Comparison of ENCODE assay signal across 20 cellular contexts in the genomic region with DNA sequence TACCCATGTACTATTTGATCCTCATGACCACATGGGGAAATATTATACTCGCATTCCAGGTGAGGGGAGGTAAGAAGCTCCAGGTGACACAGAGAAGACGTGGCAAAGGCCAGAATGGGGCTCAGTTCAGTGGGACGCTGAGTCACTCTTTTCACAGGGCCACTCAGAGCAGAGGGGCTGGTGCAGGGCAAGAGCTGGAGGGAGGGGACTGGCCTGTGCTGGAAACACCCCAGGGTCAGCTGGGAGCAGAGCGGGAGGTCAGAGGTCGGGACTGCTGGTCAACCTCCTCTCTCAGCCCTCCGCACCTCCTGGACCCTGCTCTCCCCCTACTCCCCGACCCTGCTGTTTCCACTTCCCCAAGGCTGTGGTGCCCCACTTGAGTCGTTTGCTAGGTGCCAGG. TPM values are rescaled to one million over a fixed set of nuclear protein-coding genes. Genes with fewer than 3 reads are reported as not detected.
DNase-seq lines count a peak whose midpoint lies in the region; ATAC-seq, FAIRE-seq and TF ChIP-seq lines count a peak whose summit lies in the region.
"Had no signal": no experiment of that assay in that cellular context is flagged by ENCODE, and none has a peak within 500 bp of the region (broad histone marks: within the 10 kb centered on the region; RNA-seq: fewer than 3 reads in every experiment).

No MANE protein-coding gene starts in this region.

- CTCF ChIA-PET in H1 (lab: Charles Lee; ENCODE audit: partially characterized antibody) = interaction anchor here (0.9 to 1.6 kb wide), 2 partner anchors 33 to 38 kb away, joined by 4 to 5 read pairs; no protein-coding TSS in a partner anchor
- CTCF ChIA-PET in activated CD4-positive, alpha-beta memory T cell treated with anti-CD3 and anti-CD28 coated beads, Interleukin-2, amount 10 ng/mL, durations not matched to agents 7 days and 5 days (lab: Charles Lee) = no interaction called here

- H2BK20ac ChIP-seq in H1 (ENCODE audit: low read length) = no peak overlapping the region

- intact Hi-C loops in gastrocnemius medialis (cut with DNase I; ENCODE audit: low total_unique reads) = loop anchor here (5.0 kb wide), 2 partner anchors 74 to 129 kb away; no protein-coding TSS in a partner anchor

- no peak for TF ChIP-seq EP300 in H1 (IDR thresholded peaks at IDR 0.05; ENCODE audit: borderline replicate concordance in 1 of 2, low read depth in 2 of 2, low read length in 2 of 2)

- no peak for TF ChIP-seq RAD21 in H1 (IDR thresholded peaks at IDR 0.05 in 1 of 2, conservative IDR thresholded peaks at IDR 0.05 in 1 of 2; ENCODE audit: low read depth in 2 of 2, low read length in 2 of 2)

- peaks cover 0 to 3% (median 0%) of the 10 kb centered on the region in 7 donors for H3K9me3 Mint-ChIP-seq in CD4-positive, CD25-positive, alpha-beta regulatory T cell
- H3K9me3 Mint-ChIP-seq in activated CD4-positive, alpha-beta memory T cell treated with anti-CD3 and anti-CD28 coated beads, Interleukin-2, amount 10 ng/mL, durations not matched to agents 7 days and 5 days = no peaks in the 10 kb centered on the region

- DNase-seq in CD4-positive, CD25-positive, alpha-beta regulatory T cell = no peak
- no peak for DNase-seq in T-helper 17 cell
- DNase-seq in H1 (ENCODE audit: low read depth in 1 of 2, low spot score in 2 of 2) = no peak
- no peak for DNase-seq in gastrocnemius medialis
- no peak for DNase-seq in NK-92 (lab: John Stamatoyannopoulos, UW; ENCODE audit: unreplicated experiment)
- DNase-seq in activated CD4-positive, alpha-beta memory T cell treated with anti-CD3 and anti-CD28 coated beads, Interleukin-2, amount 10 ng/mL, durations not matched to agents 7 days and 5 days = no peak
- DNase-seq: activated CD4-positive, alpha-beta T cell treated with anti-CD3 and anti-CD28 coated beads, Interleukin-2, amount 50 U/mL, for 4 hours; DMS53; effector CD4-positive, alpha-beta T cell; foreskin keratinocyte; GF-D8; NCI-H146; NCI-H2171; NCI-H524 treated with DMSO at 0.1 percent for 48 hours; stimulated activated CD4-positive, alpha-beta T cell treated with anti-CD3 and anti-CD28 coated beads, Interleukin-12 subunit alpha, Interleukin-12 subunit beta, amount 100 ng/mL, for 4 hours had no signal

- H3K4me1 ChIP-seq in CD4-positive, CD25-positive, alpha-beta regulatory T cell (ENCODE audit: control insufficient read depth, insufficient read depth, low read length, poor library complexity, severe bottlenecking) = peaks cover 14% of the 10 kb centered on the region
- peaks cover 2 to 7% (median 4%) of the 10 kb centered on the region in 4 experiments; a peak in 5 of 7 replicates for H3K4me1 ChIP-seq in H1 (replicated peaks in 1 of 4; ENCODE audit: control insufficient read depth in 3 of 4, insufficient read depth in 4 of 4, low read length in 3 of 4)
- peaks cover 18 to 42% of the 10 kb centered on the region in 2 donors for H3K4me1 ChIP-seq in gastrocnemius medialis
- H3K4me1 ChIP-seq: foreskin keratinocyte had no signal

- H3K14ac ChIP-seq in H1 (ENCODE audit: insufficient read length) = no peak overlapping the region

- in situ Hi-C loops in gastrocnemius medialis (cut with MboI; ENCODE audit: low sequenced_read_pairs in 4 of 4) = loop anchor here in 1 of 4 donors (10.0 kb wide), 1 partner anchor 86 kb away; the partner anchor contains the start of gene APOL2

- no peaks in the 10 kb centered on the region for H4K20me1 ChIP-seq in H1 (replicated peaks in 1 of 2; ENCODE audit: control insufficient read depth in 1 of 2, insufficient read depth in 2 of 2, low read length in 2 of 2)

- H2BK15ac ChIP-seq in H1 (ENCODE audit: low read length) = no peak overlapping the region

- H3K36me3 ChIP-seq in CD4-positive, CD25-positive, alpha-beta regulatory T cell (ENCODE audit: control insufficient read depth, insufficient read depth, low read length) = peaks cover 63% of the 10 kb centered on the region
- H3K36me3 ChIP-seq in H1 (ENCODE audit: control insufficient read depth in 2 of 4, insufficient read depth in 4 of 4, low read length in 3 of 4) = no peaks in the 10 kb centered on the region
- H3K36me3 ChIP-seq in gastrocnemius medialis = peaks cover 0 to 13% of the 10 kb centered on the region in 2 donors

- H3K9me3 ChIP-seq in CD4-positive, CD25-positive, alpha-beta regulatory T cell (ENCODE audit: control insufficient read depth in 2 of 2, low read length in 2 of 2) = no peaks in the 10 kb centered on the region
- H3K9me3 ChIP-seq in T-helper 17 cell (ENCODE audit: control insufficient read depth, low read length, poor library complexity, severe bottlenecking) = no peaks in the 10 kb centered on the region
- peaks cover 0 to 9% of the 10 kb centered on the region in 2 experiments; a peak in 1 of 4 replicates for H3K9me3 ChIP-seq in H1 (ENCODE audit: insufficient read depth in 2 of 2, low read depth in 1 of 2, low read length in 1 of 2)
- no peaks in the 10 kb centered on the region for H3K9me3 ChIP-seq in gastrocnemius medialis

- no peak overlapping the region for H3K18ac ChIP-seq in H1 (ENCODE audit: extremely low read depth, low read length)

- no peak overlapping the region for H3K23ac ChIP-seq in H1 (ENCODE audit: insufficient read length)

- no peak overlapping the region for H3K56ac ChIP-seq in H1 (replicated peaks; ENCODE audit: insufficient read length, low read depth, low read length)

- 84% methylated on average over 8 of the region's 8 CpGs; no CpG with 5 or more reads in 1 of the 2 experiments for WGBS in H1 (ENCODE audit: extremely low coverage in 1 of 2, insufficient coverage in 1 of 2, insufficient read length in 1 of 2, insufficient replicate concordance in 2 of 2, low coverage in 1 of 2, low lambda C conversion rate in 2 of 2, missing lambda C conversion rate in 1 of 2), 2 experiments

- H2BK120ac ChIP-seq in H1 (replicated peaks; ENCODE audit: low read depth, low read length) = no peak overlapping the region

- ATAC-seq in CD4-positive, CD25-positive, alpha-beta regulatory T cell (ENCODE audit: low read depth in 2 of 2) = no peak
- no peak for ATAC-seq in T-helper 17 cell
- ATAC-seq in gastrocnemius medialis = no peak
- ATAC-seq in HG03135 (IDR thresholded peaks at IDR 0.05; ENCODE audit: unreplicated experiment) = no peak
- ATAC-seq: foreskin keratinocyte, K562, SK-N-SH treated with all-trans-retinoic acid at 6 μM for 48 hours had no signal

- H4K91ac ChIP-seq in H1 (replicated peaks; ENCODE audit: insufficient read length, low read length) = no peak overlapping the region

- peaks cover 38 to 60% (median 50%) of the 10 kb centered on the region in 4 donors for H3K4me1 Mint-ChIP-seq in CD4-positive, CD25-positive, alpha-beta regulatory T cell
- peaks cover 39% of the 10 kb centered on the region for H3K4me1 Mint-ChIP-seq in T-helper 17 cell
- peaks cover 25% of the 10 kb centered on the region for H3K4me1 Mint-ChIP-seq in activated CD4-positive, alpha-beta memory T cell treated with anti-CD3 and anti-CD28 coated beads, Interleukin-2, amount 10 ng/mL, durations not matched to agents 7 days and 5 days

- POLR2A ChIA-PET in H1 (lab: Charles Lee; ENCODE audit: partially characterized antibody) = no interaction called here
- POLR2A ChIA-PET in activated CD4-positive, alpha-beta memory T cell treated with anti-CD3 and anti-CD28 coated beads, Interleukin-2, amount 10 ng/mL, durations not matched to agents 7 days and 5 days (lab: Charles Lee) = no interaction called here

- TF ChIP-seq POLR2A in H1 (IDR thresholded peaks at IDR 0.05; ENCODE audit: control extremely low read depth in 1 of 2, low read depth in 2 of 2, low read length in 2 of 2) = no peak
- no peak for TF ChIP-seq POLR2A in gastrocnemius medialis (IDR thresholded peaks at IDR 0.05)

- no peaks in the 10 kb centered on the region for H3K79me2 ChIP-seq in H1 (ENCODE audit: control insufficient read depth in 1 of 2, insufficient read depth in 2 of 2, low read length in 2 of 2)
- H3K79me2 ChIP-seq: hepatocyte had no signal

- no peak overlapping the region for H3K4ac ChIP-seq in H1 (replicated peaks; ENCODE audit: insufficient read length, low read depth, low read length)

- FAIRE-seq in H1 (lab: Jason Lieb, UNC) = no peak
- FAIRE-seq: islet of Langerhans, K562 had no signal

- H3K9ac ChIP-seq in H1 (replicated peaks in 1 of 4; ENCODE audit: extremely low read depth in 1 of 4, low read depth in 3 of 4, low read length in 3 of 4) = no peak overlapping the region

- H3K79me1 ChIP-seq in H1 (ENCODE audit: low read depth, low read length) = no peaks in the 10 kb centered on the region

- no peaks in the 10 kb centered on the region for H3K27me3 ChIP-seq in CD4-positive, CD25-positive, alpha-beta regulatory T cell (ENCODE audit: control insufficient read depth, insufficient read depth, low read length)
- H3K27me3 ChIP-seq in H1 (replicated peaks in 1 of 4; ENCODE audit: control insufficient read depth in 3 of 4, extremely low read depth in 1 of 4, insufficient read depth in 3 of 4, low read length in 3 of 4) = no peaks in the 10 kb centered on the region
- H3K27me3 ChIP-seq in gastrocnemius medialis = no peaks in the 10 kb centered on the region
- H3K27me3 ChIP-seq: hepatocyte had no signal

- H3K23me2 ChIP-seq in H1 (ENCODE audit: low read depth, low read length) = 0 out of 2 replicates have a peak, but pooled peaks cover 1% of the 10 kb centered on the region

- H3K27ac ChIP-seq in CD4-positive, CD25-positive, alpha-beta regulatory T cell (ENCODE audit: insufficient read depth, low read length, poor library complexity, severe bottlenecking) = peak overlapping the region; percentile 3
- H3K27ac ChIP-seq in H1 (ENCODE audit: low read depth, low read length) (no peak overlapping the region), gastrocnemius medialis (peak overlapping the region; percentile 10 to 81 (median 48))
- H3K27ac ChIP-seq: foreskin keratinocyte, hepatocyte had no signal

- H2BK5ac ChIP-seq in H1 (ENCODE audit: low read depth, low read length) = no peak overlapping the region

- H3K27me3 Mint-ChIP-seq in CD4-positive, CD25-positive, alpha-beta regulatory T cell = no peaks in the 10 kb centered on the region
- no peaks in the 10 kb centered on the region for H3K27me3 Mint-ChIP-seq in T-helper 17 cell
- no peaks in the 10 kb centered on the region for H3K27me3 Mint-ChIP-seq in activated CD4-positive, alpha-beta memory T cell treated with anti-CD3 and anti-CD28 coated beads, Interleukin-2, amount 10 ng/mL, durations not matched to agents 7 days and 5 days

- H2BK12ac ChIP-seq in H1 (ENCODE audit: low read depth, low read length) = 0 out of 2 replicates have a peak overlapping the region, but pooled peaks have one; percentile 27

- TF ChIP-seq CTCF in H1 (IDR thresholded peaks at IDR 0.05; ENCODE audit: control extremely low read depth in 1 of 3, insufficient read depth in 1 of 3, low read depth in 1 of 3, low read length in 3 of 3) = no peak
- no peak for TF ChIP-seq CTCF in gastrocnemius medialis (IDR thresholded peaks at IDR 0.05 in 4 of 5, conservative IDR thresholded peaks at IDR 0.05 in 1 of 5)

- H2AFZ ChIP-seq in H1 (ENCODE audit: low read length) = no peak overlapping the region
- H2AFZ ChIP-seq: hepatocyte had no signal

- peak overlapping the region in 2 of 3 donors; percentile 44 to 83 for H3K27ac Mint-ChIP-seq in CD4-positive, CD25-positive, alpha-beta regulatory T cell
- peak overlapping the region; percentile 100 for H3K27ac Mint-ChIP-seq in T-helper 17 cell
- H3K27ac Mint-ChIP-seq in activated CD4-positive, alpha-beta memory T cell treated with anti-CD3 and anti-CD28 coated beads, Interleukin-2, amount 10 ng/mL, durations not matched to agents 7 days and 5 days = no peak overlapping the region

- H3K4me3 Mint-ChIP-seq in CD4-positive, CD25-positive, alpha-beta regulatory T cell = no peak overlapping the region
- peak overlapping the region; percentile 45 for H3K4me3 Mint-ChIP-seq in T-helper 17 cell
- no peak overlapping the region for H3K4me3 Mint-ChIP-seq in activated CD4-positive, alpha-beta memory T cell treated with anti-CD3 and anti-CD28 coated beads, Interleukin-2, amount 10 ng/mL, durations not matched to agents 7 days and 5 days

- H3K4me2 ChIP-seq in H1 (ENCODE audit: insufficient read depth in 1 of 2, low read depth in 2 of 2, low read length in 2 of 2) = no peak overlapping the region
- H3K4me2 ChIP-seq: hepatocyte had no signal

- H3K36me3 Mint-ChIP-seq in CD4-positive, CD25-positive, alpha-beta regulatory T cell = peaks cover 54% of the 10 kb centered on the region
- peaks cover 15% of the 10 kb centered on the region for H3K36me3 Mint-ChIP-seq in T-helper 17 cell (ENCODE audit: low read depth)
- peaks cover 84% of the 10 kb centered on the region for H3K36me3 Mint-ChIP-seq in activated CD4-positive, alpha-beta memory T cell treated with anti-CD3 and anti-CD28 coated beads, Interleukin-2, amount 10 ng/mL, durations not matched to agents 7 days and 5 days (ENCODE audit: low read depth)

- H4K8ac ChIP-seq in H1 (ENCODE audit: extremely low read depth, insufficient read depth, low read length) = peak overlapping the region; percentile 36; the same call in 1 of the 2 replicates

- no peak overlapping the region for H2AK5ac ChIP-seq in H1 (ENCODE audit: low read depth, low read length)

- H4K5ac ChIP-seq in H1 (ENCODE audit: insufficient read length, low read depth, low read length) = no peak overlapping the region

- H3K4me3 ChIP-seq in CD4-positive, CD25-positive, alpha-beta regulatory T cell (ENCODE audit: low read depth, low read length) = no peak overlapping the region
- H3K4me3 ChIP-seq in H1 (ENCODE audit: extremely low read depth in 1 of 4, insufficient read depth in 2 of 4, low read depth in 3 of 4, low read length in 4 of 4) = no peak overlapping the region
- H3K4me3 ChIP-seq in gastrocnemius medialis = no peak overlapping the region
- H3K4me3 ChIP-seq: hepatocyte, K562 had no signal

RNA-seq across cellular contexts. Expression of gene APOL3, which starts 12.1 kb away (rescaled TPM):
- 177 TPM for total RNA-seq in CD4-positive, CD25-positive, alpha-beta regulatory T cell
- polyA plus RNA-seq in CD4-positive, CD25-positive, alpha-beta regulatory T cell = 10 to 100 TPM; 62.5 to 75.4 (median 68.1) TPM
- total RNA-seq in T-helper 17 cell = 100 to 1,000 TPM; 229 to 265 TPM
- not detected in 2 replicates for total RNA-seq in H1 (2021; fragmentation: NEBNext Ultra II Directional; extraction: Animal tissue kit (Norgen Biotek cat#: 25700))
- polyA plus RNA-seq in H1 (2011; rRNA removed) = 0.11 and 0.12 TPM in 2 replicates
- polyA plus RNA-seq in H1 (2011; cell fraction: cytosol; rRNA removed) = 0.04 TPM
- 0.19 TPM for polyA plus RNA-seq in H1 (2011; cell fraction: nucleus; rRNA removed)
- polyA plus RNA-seq in H1 (2012, experiment 1 of 2) = 0.11 to 0.28 TPM (median 0.25 TPM) in 3 of 4 replicates, not detected in the other
- polyA plus RNA-seq in H1 (2012, experiment 2 of 2) = not detected
- polyA plus RNA-seq in H1 (2013, experiment 1 of 2) = 0.10 TPM
- 0.09 TPM for polyA plus RNA-seq in H1 (2013, experiment 2 of 2)
- 0.15 TPM in 1 of 2 replicates, not detected in the other for polyA minus RNA-seq in H1 (2011; rRNA and poly(A)+ RNA removed)
- not detected for polyA minus RNA-seq in H1 (2011; cell fraction: cytosol; rRNA and poly(A)+ RNA removed)
- not detected for polyA minus RNA-seq in H1 (2011; cell fraction: nucleus; rRNA and poly(A)+ RNA removed)
- 10 to 100 TPM; 16.6 to 23.4 (median 19.3) TPM for total RNA-seq in gastrocnemius medialis
- 100 to 1,000 TPM; 119 to 121 TPM for total RNA-seq in activated CD4-positive, alpha-beta memory T cell treated with anti-CD3 and anti-CD28 coated beads, Interleukin-2, amount 10 ng/mL, durations not matched to agents 7 days and 5 days

RNA-seq across cellular contexts. Expression of gene APOL4, which starts 53.2 kb away (rescaled TPM):
- not detected for total RNA-seq in CD4-positive, CD25-positive, alpha-beta regulatory T cell
- polyA plus RNA-seq in CD4-positive, CD25-positive, alpha-beta regulatory T cell = not detected
- under 1 TPM in 1 of 2 donors, not detected in 1; 0.22 TPM for total RNA-seq in T-helper 17 cell
- total RNA-seq in H1 (2021; fragmentation: NEBNext Ultra II Directional; extraction: Animal tissue kit (Norgen Biotek cat#: 25700)) = not detected in 2 replicates
- 0.02 TPM in 1 of 2 replicates, not detected in the other for polyA plus RNA-seq in H1 (2011; rRNA removed)
- not detected for polyA plus RNA-seq in H1 (2011; cell fraction: cytosol; rRNA removed)
- not detected for polyA plus RNA-seq in H1 (2011; cell fraction: nucleus; rRNA removed)
- polyA plus RNA-seq in H1 (2012, experiment 1 of 2) = not detected in 4 replicates
- 0.08 TPM for polyA plus RNA-seq in H1 (2012, experiment 2 of 2)
- polyA plus RNA-seq in H1 (2013, experiment 1 of 2) = not detected
- 0.02 TPM for polyA plus RNA-seq in H1 (2013, experiment 2 of 2)
- polyA minus RNA-seq in H1 (2011; rRNA and poly(A)+ RNA removed) = 0.66 TPM in 1 of 2 replicates, not detected in the other
- not detected for polyA minus RNA-seq in H1 (2011; cell fraction: cytosol; rRNA and poly(A)+ RNA removed)
- not detected for polyA minus RNA-seq in H1 (2011; cell fraction: nucleus; rRNA and poly(A)+ RNA removed)
- total RNA-seq in gastrocnemius medialis = 1 to 10 TPM in 3 of 4 donors, not detected in 1; 1.5 to 2.3 (median 2.0) TPM
- total RNA-seq in activated CD4-positive, alpha-beta memory T cell treated with anti-CD3 and anti-CD28 coated beads, Interleukin-2, amount 10 ng/mL, durations not matched to agents 7 days and 5 days = 1 to 10 TPM; 7.5 to 7.6 TPM
- total RNA-seq: foreskin keratinocyte had no signal
- polyA plus RNA-seq: foreskin keratinocyte had no signal

Comparison
In these comparisons a context has a peak if more than half of its experiments do, and no peak if none do; other contexts are left out.
1. RNA of gene APOL3, which starts 12.1 kb away (total RNA-seq): 229 to 265 TPM in T-helper 17 cell, 177 TPM in CD4-positive, CD25-positive, alpha-beta regulatory T cell (single experiment), 119 to 121 TPM in activated CD4-positive, alpha-beta memory T cell treated with anti-CD3 and anti-CD28 coated beads, Interleukin-2, amount 10 ng/mL, durations not matched to agents 7 days and 5 days and 16.6 to 23.4 TPM in gastrocnemius medialis; not detected in H1; every median in the first group is over 10 times any median in the second.